8 cellular contexts compared by ENCODE assay signal in genomic region chr15:65184944-65185717, GRCh38. TPM values are rescaled to one million over a fixed set of nuclear protein-coding genes. Genes with fewer than 3 reads are reported as not detected.
DNase-seq lines count a peak whose midpoint lies in the region; ATAC-seq lines count a peak whose summit lies in the region.

Gene CLPX (minus strand): TSS chr15:65185342. CDS start chr15:65185153, 189 bp downstream.

- H3K36me3 ChIP-seq in aorta (ENCODE audit: control insufficient read depth in 1 of 2, insufficient read depth in 2 of 2, low read length in 1 of 2): no peaks in the 10 kb centered on the region

- H3K27me3 ChIP-seq in aorta (ENCODE audit: control insufficient read depth in 1 of 2, insufficient read depth in 2 of 2, low read length in 1 of 2): no peaks in the 10 kb centered on the region

- DNase-seq in NCI-H2081 treated with DMSO at 0.1 percent for 48 hours (lab: John Stamatoyannopoulos, UW): peak; percentile 59
- DNase-seq in T1000 (lab: John Stamatoyannopoulos, UW): peak; percentile 61
- DNase-seq in astrocyte of the hippocampus (ENCODE audit: low read depth, low spot score): peak; percentile 97
- DNase-seq in hippocampal formation (lab: John Stamatoyannopoulos, UW): peak; percentile 88
- peak; percentile 91 for DNase-seq in renal cortical epithelial cell (ENCODE audit: low read depth)
- peak; percentile 96 to 97 for DNase-seq in aorta

- peak within 1 kb of the TSS; percentile 75 to 88 for H3K27ac ChIP-seq in aorta (ENCODE audit: low read depth in 1 of 2, low read length in 2 of 2)

- intact Hi-C loops in aorta (cut with DNase I): loop anchor here in 1 of 2 donors (10.0 kb wide), 1 partner anchor 110 kb away; the partner anchor contains the start of gene RNU5A-1

- no peaks in the 10 kb centered on the region for H3K4me1 ChIP-seq in aorta (ENCODE audit: control insufficient read depth in 1 of 2, insufficient read depth in 2 of 2, low read length in 2 of 2)

- H3K4me3 ChIP-seq in aorta (ENCODE audit: low read length in 2 of 2): peak within 1 kb of the TSS; percentile 86 to 90

- no peaks in the 10 kb centered on the region for H3K9me3 ChIP-seq in aorta (ENCODE audit: control insufficient read depth, low read length)

- WGBS in aorta, 2 donors: 1% methylated on average over 49 to 67 of the region's 67 CpGs

- ATAC-seq in GM18511 (IDR thresholded peaks at IDR 0.05; ENCODE audit: unreplicated experiment) (peak; percentile 80), HG03039 (IDR thresholded peaks at IDR 0.05; ENCODE audit: unreplicated experiment) (peak; percentile 82), aorta (ENCODE audit: low FRiP score) (peak; percentile 98)

RNA-seq across cellular contexts. Expression of gene CLPX, which starts in this region (rescaled TPM):
- total RNA-seq in renal cortical epithelial cell: 42.0 and 110 TPM in 2 replicates
- total RNA-seq in aorta: 10 to 100 TPM; 33.4 to 43.9 TPM
- polyA plus RNA-seq in aorta: 10 to 100 TPM; 11.0 to 19.8 TPM

Comparison
In these comparisons a context has a peak if more than half of its experiments do, and no peak if none do; other contexts are left out.
1. Peak in every context shown above with its lines: DNase-seq, ATAC-seq, H3K4me3 ChIP-seq and H3K27ac ChIP-seq.